In genomic region chr1:44739361-44740178, GRCh38 we compare ENCODE assay signal across 8 cellular contexts. TPM values are rescaled to one million over a fixed set of nuclear protein-coding genes. Genes with fewer than 3 reads are reported as not detected.
DNase-seq lines count a peak whose midpoint lies in the region; ATAC-seq and TF ChIP-seq lines count a peak whose summit lies in the region.

Gene KIF2C (plus strand): TSS chr1:44739837. CDS start chr1:44739933, 96 bp downstream.

- WGBS in GM23248 (ENCODE audit: low coverage in 1 of 2, low lambda C conversion rate in 2 of 2, missing lambda C conversion rate in 2 of 2), 2 experiments, result 2 to 3% methylated on average over 57 of the region's 57 CpGs

- intact Hi-C loops in activated T-helper 1 cell treated with anti-CD3 and anti-CD28 coated beads, Interleukin-12 subunit alpha, Interleukin-12 subunit beta, Interleukin-2, Interleukin-4 antibody, amounts not matched to agents 30 ng/mL and 10 ng/mL and 1 ng/mL, durations not matched to agents 14 hours and 24 hours and 36 hours (cut with micrococcal nuclease), result loop anchor here (1.0 to 10.0 kb wide), 8 partner anchors 8 to 948 kb away; partner anchors contain the start of genes GPBP1L1, NASP, PLK3 and RNU5D-1

- H3K4me3 ChIP-seq in DND-41 (ENCODE audit: low read depth in 1 of 2, low read length in 2 of 2) (peak within 1 kb of the TSS; percentile 62 to 79), GM23248 (peak within 1 kb of the TSS; percentile 87)

- H3K79me2 ChIP-seq in DND-41 (ENCODE audit: insufficient read depth, low read length) (peaks cover 47% of the 10 kb centered on the region), GM23248 (ENCODE audit: insufficient read depth) (peaks cover 49% of the 10 kb centered on the region)

- in situ Hi-C loops in GM23248 (cut with MboI), result no loop called here

- no peaks in the 10 kb centered on the region for H3K27me3 Mint-ChIP-seq in activated T-helper 1 cell treated with anti-CD3 and anti-CD28 coated beads, Interleukin-12 subunit alpha, Interleukin-12 subunit beta, Interleukin-2, Interleukin-4 antibody, amounts not matched to agents 30 ng/mL and 10 ng/mL and 1 ng/mL, durations not matched to agents 14 hours and 24 hours and 36 hours (ENCODE audit: insufficient read depth)
- no peaks in the 10 kb centered on the region for H3K27me3 Mint-ChIP-seq in naive B cell
- no peaks in the 10 kb centered on the region for H3K27me3 Mint-ChIP-seq in stimulated activated memory B cell treated with anti-CD40 and anti-IgM and Interleukin-4, amounts not matched to agents 10 μg/mL and 1 μg/mL and 100 μg/mL, for 72 hours

- H3K27ac ChIP-seq in DND-41 (ENCODE audit: low read length) (peak within 1 kb of the TSS; percentile 92), GM23248 (peak within 1 kb of the TSS; percentile 70)

- H3K36me3 ChIP-seq in DND-41 (ENCODE audit: insufficient read depth, low read length) (peaks cover 33% of the 10 kb centered on the region), GM23248 (ENCODE audit: low read depth) (no peaks in the 10 kb centered on the region)

- peak within 1 kb of the TSS; percentile 85 for H2AFZ ChIP-seq in DND-41 (ENCODE audit: low read depth, low read length)
- peak within 1 kb of the TSS; percentile 95 for H2AFZ ChIP-seq in GM23248

- H3K4me3 Mint-ChIP-seq in activated T-helper 1 cell treated with anti-CD3 and anti-CD28 coated beads, Interleukin-12 subunit alpha, Interleukin-12 subunit beta, Interleukin-2, Interleukin-4 antibody, amounts not matched to agents 30 ng/mL and 10 ng/mL and 1 ng/mL, durations not matched to agents 14 hours and 24 hours and 36 hours, result peak within 1 kb of the TSS; percentile 92
- H3K4me3 Mint-ChIP-seq in naive B cell, result peak within 1 kb of the TSS; percentile 85 to 97 (median 94)
- H3K4me3 Mint-ChIP-seq in stimulated activated memory B cell treated with anti-CD40 and anti-IgM and Interleukin-4, amounts not matched to agents 10 μg/mL and 1 μg/mL and 100 μg/mL, for 72 hours, result peak within 1 kb of the TSS; percentile 88

- peaks cover 37% of the 10 kb centered on the region for H3K4me1 Mint-ChIP-seq in activated T-helper 1 cell treated with anti-CD3 and anti-CD28 coated beads, Interleukin-12 subunit alpha, Interleukin-12 subunit beta, Interleukin-2, Interleukin-4 antibody, amounts not matched to agents 30 ng/mL and 10 ng/mL and 1 ng/mL, durations not matched to agents 14 hours and 24 hours and 36 hours (ENCODE audit: low read depth)
- peaks cover 6 to 26% (median 11%) of the 10 kb centered on the region in 3 donors for H3K4me1 Mint-ChIP-seq in naive B cell
- peaks cover 18% of the 10 kb centered on the region for H3K4me1 Mint-ChIP-seq in stimulated activated memory B cell treated with anti-CD40 and anti-IgM and Interleukin-4, amounts not matched to agents 10 μg/mL and 1 μg/mL and 100 μg/mL, for 72 hours

- no peaks in the 10 kb centered on the region for H3K9me2 ChIP-seq in GM23248 (ENCODE audit: insufficient read depth)

- H3K9me3 ChIP-seq in DND-41 (ENCODE audit: insufficient read depth, low read length, severe bottlenecking), result no peaks in the 10 kb centered on the region
- no peaks in the 10 kb centered on the region for H3K9me3 ChIP-seq in GM23248 (ENCODE audit: low read depth)

- H3K9me3 Mint-ChIP-seq in activated T-helper 1 cell treated with anti-CD3 and anti-CD28 coated beads, Interleukin-12 subunit alpha, Interleukin-12 subunit beta, Interleukin-2, Interleukin-4 antibody, amounts not matched to agents 30 ng/mL and 10 ng/mL and 1 ng/mL, durations not matched to agents 14 hours and 24 hours and 36 hours, result no peaks in the 10 kb centered on the region
- H3K9me3 Mint-ChIP-seq in naive B cell, result no peaks in the 10 kb centered on the region
- no peaks in the 10 kb centered on the region for H3K9me3 Mint-ChIP-seq in stimulated activated memory B cell treated with anti-CD40 and anti-IgM and Interleukin-4, amounts not matched to agents 10 μg/mL and 1 μg/mL and 100 μg/mL, for 72 hours

- TF ChIP-seq CTCF in DND-41 (IDR thresholded peaks at IDR 0.05; ENCODE audit: borderline replicate concordance, extremely low read depth, low read length, poor library complexity, severe bottlenecking), result no peak

- H3F3A ChIP-seq in GM23248 (ENCODE audit: insufficient read depth), result no peaks in the 10 kb centered on the region

- H3K4me1 ChIP-seq in DND-41 (ENCODE audit: insufficient read depth, low read length), result peaks cover 39% of the 10 kb centered on the region
- peaks cover 12% of the 10 kb centered on the region; the same call in 1 of the 2 replicates for H3K4me1 ChIP-seq in GM23248 (ENCODE audit: insufficient read depth)

- peak within 1 kb of the TSS; percentile 79 for H3K4me2 ChIP-seq in DND-41 (ENCODE audit: insufficient read depth, low read length)
- H3K4me2 ChIP-seq in GM23248 (ENCODE audit: unreplicated experiment), result peak within 1 kb of the TSS; percentile 87

- H3K27ac Mint-ChIP-seq in activated T-helper 1 cell treated with anti-CD3 and anti-CD28 coated beads, Interleukin-12 subunit alpha, Interleukin-12 subunit beta, Interleukin-2, Interleukin-4 antibody, amounts not matched to agents 30 ng/mL and 10 ng/mL and 1 ng/mL, durations not matched to agents 14 hours and 24 hours and 36 hours, result peak within 1 kb of the TSS; percentile 90
- peak within 1 kb of the TSS; percentile 78 to 97 (median 93) for H3K27ac Mint-ChIP-seq in naive B cell
- H3K27ac Mint-ChIP-seq in stimulated activated memory B cell treated with anti-CD40 and anti-IgM and Interleukin-4, amounts not matched to agents 10 μg/mL and 1 μg/mL and 100 μg/mL, for 72 hours, result peak within 1 kb of the TSS; percentile 85

- H3K36me3 Mint-ChIP-seq in activated T-helper 1 cell treated with anti-CD3 and anti-CD28 coated beads, Interleukin-12 subunit alpha, Interleukin-12 subunit beta, Interleukin-2, Interleukin-4 antibody, amounts not matched to agents 30 ng/mL and 10 ng/mL and 1 ng/mL, durations not matched to agents 14 hours and 24 hours and 36 hours (ENCODE audit: low read depth), result peaks cover 18% of the 10 kb centered on the region
- H3K36me3 Mint-ChIP-seq in naive B cell, result no peaks in the 10 kb centered on the region
- no peaks in the 10 kb centered on the region for H3K36me3 Mint-ChIP-seq in stimulated activated memory B cell treated with anti-CD40 and anti-IgM and Interleukin-4, amounts not matched to agents 10 μg/mL and 1 μg/mL and 100 μg/mL, for 72 hours

- DNase-seq in DND-41, result peak; percentile 98
- DNase-seq in GM23248, result peak; percentile 99
- peak; percentile 97 to 98 for DNase-seq in Kasumi-1 (lab: John Stamatoyannopoulos, UW)
- peak; percentile 97 for DNase-seq in RPMI7951 (ENCODE audit: low read depth)
- DNase-seq in activated T-helper 1 cell treated with anti-CD3 and anti-CD28 coated beads, Interleukin-12 subunit alpha, Interleukin-12 subunit beta, Interleukin-2, Interleukin-4 antibody, amounts not matched to agents 30 ng/mL and 10 ng/mL and 1 ng/mL, durations not matched to agents 14 hours and 24 hours and 36 hours (ENCODE audit: low spot score), result peak; percentile 95
- DNase-seq in fibroblast of gingiva (ENCODE audit: low read depth), result peak; percentile 98
- DNase-seq in naive B cell, result peak; percentile 93

- H4K20me1 ChIP-seq in DND-41 (ENCODE audit: insufficient read depth, low read length) (no peaks in the 10 kb centered on the region; the same call in 1 of the 2 replicates), GM23248 (ENCODE audit: insufficient read depth) (no peaks in the 10 kb centered on the region)

- H3K27me3 ChIP-seq in DND-41 (ENCODE audit: insufficient read depth, low read length, poor library complexity) (no peaks in the 10 kb centered on the region), GM23248 (replicated peaks; ENCODE audit: insufficient read depth) (no peaks in the 10 kb centered on the region)

- ATAC-seq in DND-41 (ENCODE audit: insufficient read depth, low read depth), result peak; percentile 98
- ATAC-seq in naive B cell (ENCODE audit: low read depth in 2 of 2), result peak; percentile 100
- peak; percentile 99 for ATAC-seq in stimulated activated memory B cell treated with anti-CD40 and anti-IgM and Interleukin-4, amounts not matched to agents 10 μg/mL and 1 μg/mL and 100 μg/mL, for 72 hours

- H3K9ac ChIP-seq in DND-41 (ENCODE audit: low read depth, low read length), result peak within 1 kb of the TSS; percentile 79
- peak within 1 kb of the TSS; percentile 84 for H3K9ac ChIP-seq in GM23248

RNA-seq across cellular contexts. Expression of gene KIF2C, which starts in this region (rescaled TPM):
- total RNA-seq in GM23248 (2014; rRNA removed; shearing (Covaris generic)), result 14.2 and 16.9 TPM in 2 replicates
- polyA plus RNA-seq in GM23248 (2016; fragmentation: Nextera tagmentation; extraction: Ambion mirVana) (16.4 and 16.7 TPM in 2 replicates), naive B cell (ENCODE audit: low read depth in 6 of 6) (under 1 TPM in 4 of 6 donors, not detected in 2; 0.23 to 0.85 (median 0.33) TPM)
- 127 and 130 TPM in 2 replicates for total RNA-seq in RPMI7951 (2014; rRNA removed; shearing (Covaris generic))
- 68.7 and 72.9 TPM in 2 replicates for total RNA-seq in activated T-helper 1 cell treated with anti-CD3 and anti-CD28 coated beads, Interleukin-12 subunit alpha, Interleukin-12 subunit beta, Interleukin-2, Interleukin-4 antibody, amounts not matched to agents 30 ng/mL and 10 ng/mL and 1 ng/mL, durations not matched to agents 14 hours and 24 hours and 36 hours

Comparison
In these comparisons a context has a peak if more than half of its experiments do, and no peak if none do; other contexts are left out.
1. Peak in every context shown above with its lines: DNase-seq, ATAC-seq, H3K4me3 ChIP-seq and H3K27ac ChIP-seq.
2. Peak in DNase-seq and ATAC-seq in naive B cell; RNA of the gene not detected or under 1 TPM.